25 cellular contexts compared by ENCODE assay signal in genomic region chr3:3766140-3766539, GRCh38. TPM values are rescaled to one million over a fixed set of nuclear protein-coding genes. Genes with fewer than 3 reads are reported as not detected.
"Had no signal": no experiment of that assay in that cellular context is flagged by ENCODE, and none has a peak within 500 bp of the region (broad histone marks: within the 10 kb centered on the region; RNA-seq: fewer than 3 reads in every experiment).

No MANE protein-coding gene starts in this region.

- H3K9me3 ChIP-seq: esophagus muscularis mucosa, gastrocnemius medialis, heart right ventricle, left lung, lower lobe of right lung, mucosa of descending colon had no signal

- FAIRE-seq: colon, endothelial cell of umbilical vein, islet of Langerhans, keratinocyte had no signal

- DNase-seq: dermis blood vessel endothelial cell; dorsolateral prefrontal cortex; effector CD4-positive, alpha-beta T cell; effector memory CD4-positive, alpha-beta T cell; foreskin keratinocyte; gastrocnemius medialis; glutamatergic neuron; head of caudate nucleus; heart right ventricle; hippocampal formation; left cardiac atrium; left lung; left ventricle myocardium superior; lower lobe of right lung; mesenchymal stem cell; mucosa of descending colon had no signal

- H3K9me3 Mint-ChIP-seq: mesothelial cell of epicardium had no signal

- H3K4me3 Mint-ChIP-seq: mesothelial cell of epicardium had no signal

- H3K27ac Mint-ChIP-seq: mesothelial cell of epicardium had no signal

- ATAC-seq: foreskin keratinocyte, heart right ventricle, left cardiac atrium, left lung, left ventricle myocardium superior, lower lobe of right lung, mucosa of descending colon had no signal

- H3K27me3 ChIP-seq: dorsolateral prefrontal cortex, esophagus muscularis mucosa, foreskin keratinocyte, gastrocnemius medialis, heart right ventricle, left lung had no signal

- H3K36me3 ChIP-seq: esophagus muscularis mucosa, gastrocnemius medialis, heart right ventricle, left lung, lower lobe of right lung had no signal

- H3K27ac ChIP-seq: coronary artery, dorsolateral prefrontal cortex, esophagus muscularis mucosa, foreskin keratinocyte, heart right ventricle, left lung, lower lobe of right lung had no signal

- H3K36me3 Mint-ChIP-seq: mesothelial cell of epicardium had no signal

- H3K4me3 ChIP-seq: coronary artery, dorsolateral prefrontal cortex, esophagus muscularis mucosa, gastrocnemius medialis, heart right ventricle, left lung, lower lobe of right lung, mucosa of descending colon had no signal

- H3K4me1 ChIP-seq: esophagus muscularis mucosa, foreskin keratinocyte, heart right ventricle, left lung, lower lobe of right lung had no signal

RNA-seq across cellular contexts. Expression of gene LRRN1, which starts 33.1 kb away (rescaled TPM):
- total RNA-seq: dermis blood vessel endothelial cell, endothelial cell of umbilical vein, glomerular endothelial cell, lung microvascular endothelial cell had no signal
